In the genomic region with DNA sequence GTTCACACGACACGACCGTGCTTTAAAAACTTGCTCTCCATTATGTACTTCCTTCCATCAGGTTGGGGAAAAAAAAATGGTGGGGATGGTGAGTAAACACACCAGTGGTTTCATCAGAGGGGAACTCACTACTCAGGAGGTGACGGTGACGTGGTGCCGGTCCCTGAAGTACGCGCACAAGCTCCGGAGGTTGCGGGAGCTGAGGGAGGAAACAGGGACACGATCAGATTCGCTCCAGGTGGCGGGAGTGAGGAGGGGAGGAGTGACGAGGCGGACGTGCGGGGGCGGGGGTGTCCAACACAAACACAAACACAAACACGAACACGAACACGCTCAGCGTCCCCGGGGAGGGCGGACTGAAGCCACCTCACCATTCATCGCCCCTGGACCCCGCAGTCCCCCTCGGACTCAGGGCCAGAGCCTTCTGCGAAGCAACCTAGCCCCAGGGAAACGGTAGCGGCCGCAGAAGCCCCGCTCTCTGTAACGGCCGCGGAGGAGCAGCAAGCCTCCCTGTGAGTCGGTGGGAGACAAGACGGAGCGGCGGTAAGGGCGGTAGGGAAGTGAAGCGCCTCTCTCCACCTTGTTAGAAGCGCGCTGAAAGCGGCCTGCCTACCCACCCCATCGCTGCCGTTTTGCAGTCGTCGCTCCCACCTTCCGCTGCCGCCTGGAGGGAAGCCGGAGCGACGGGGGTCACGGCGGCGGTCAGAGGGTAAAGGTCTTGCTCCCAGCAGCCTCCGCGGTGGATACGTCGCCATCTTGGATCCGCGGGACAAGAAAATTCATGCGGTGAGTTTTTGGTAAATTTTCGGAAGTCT, we compare ENCODE assay signal across 1 cellular context.
TF ChIP-seq lines count a peak whose summit lies in the region.

A gene with protein sequence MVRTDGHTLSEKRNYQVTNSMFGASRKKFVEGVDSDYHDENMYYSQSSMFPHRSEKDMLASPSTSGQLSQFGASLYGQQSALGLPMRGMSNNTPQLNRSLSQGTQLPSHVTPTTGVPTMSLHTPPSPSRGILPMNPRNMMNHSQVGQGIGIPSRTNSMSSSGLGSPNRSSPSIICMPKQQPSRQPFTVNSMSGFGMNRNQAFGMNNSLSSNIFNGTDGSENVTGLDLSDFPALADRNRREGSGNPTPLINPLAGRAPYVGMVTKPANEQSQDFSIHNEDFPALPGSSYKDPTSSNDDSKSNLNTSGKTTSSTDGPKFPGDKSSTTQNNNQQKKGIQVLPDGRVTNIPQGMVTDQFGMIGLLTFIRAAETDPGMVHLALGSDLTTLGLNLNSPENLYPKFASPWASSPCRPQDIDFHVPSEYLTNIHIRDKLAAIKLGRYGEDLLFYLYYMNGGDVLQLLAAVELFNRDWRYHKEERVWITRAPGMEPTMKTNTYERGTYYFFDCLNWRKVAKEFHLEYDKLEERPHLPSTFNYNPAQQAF (plus strand): TSS at position 739 of the 815 bp plus-strand sequence. CDS start 34,794 bp downstream, outside the sequence.

TF ChIP-seq in HepG2, 621 proteins besides CTCF, POLR2A, EP300 and RAD21 (continued from another document and continues in another):
- peak; percentile 59; the same call in 1 of the 2 replicates for TF ChIP-seq GTF3A (CRISPR knock-in tag; conservative IDR thresholded peaks at IDR 0.05)
- TF ChIP-seq ASH2L (IDR thresholded peaks at IDR 0.05; ENCODE audit: insufficient read length, low read depth, low read length) = peak; percentile 92
- TF ChIP-seq, protein P1, sequence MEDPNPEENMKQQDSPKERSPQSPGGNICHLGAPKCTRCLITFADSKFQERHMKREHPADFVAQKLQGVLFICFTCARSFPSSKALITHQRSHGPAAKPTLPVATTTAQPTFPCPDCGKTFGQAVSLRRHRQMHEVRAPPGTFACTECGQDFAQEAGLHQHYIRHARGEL (CRISPR knock-in tag; IDR thresholded peaks at IDR 0.05) = no peak
- TF ChIP-seq, protein P2, sequence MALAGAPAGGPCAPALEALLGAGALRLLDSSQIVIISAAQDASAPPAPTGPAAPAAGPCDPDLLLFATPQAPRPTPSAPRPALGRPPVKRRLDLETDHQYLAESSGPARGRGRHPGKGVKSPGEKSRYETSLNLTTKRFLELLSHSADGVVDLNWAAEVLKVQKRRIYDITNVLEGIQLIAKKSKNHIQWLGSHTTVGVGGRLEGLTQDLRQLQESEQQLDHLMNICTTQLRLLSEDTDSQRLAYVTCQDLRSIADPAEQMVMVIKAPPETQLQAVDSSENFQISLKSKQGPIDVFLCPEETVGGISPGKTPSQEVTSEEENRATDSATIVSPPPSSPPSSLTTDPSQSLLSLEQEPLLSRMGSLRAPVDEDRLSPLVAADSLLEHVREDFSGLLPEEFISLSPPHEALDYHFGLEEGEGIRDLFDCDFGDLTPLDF (CRISPR knock-in tag; IDR thresholded peaks at IDR 0.05) = no peak
- TF ChIP-seq, protein P3, sequence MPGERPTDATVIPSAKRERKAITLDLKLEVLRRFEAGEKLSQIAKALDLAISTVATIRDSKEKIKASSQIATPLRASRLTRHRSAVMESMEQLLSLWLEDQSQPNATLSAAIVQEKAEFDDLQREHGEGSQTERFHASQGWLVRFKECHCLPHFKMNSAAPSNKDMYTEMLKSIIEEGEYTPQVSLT (CRISPR knock-in tag; IDR thresholded peaks at IDR 0.05; ENCODE audit: borderline replicate concordance, low read depth) = peak; percentile 76; the same call in 1 of the 2 replicates
- TF ChIP-seq, protein P4, sequence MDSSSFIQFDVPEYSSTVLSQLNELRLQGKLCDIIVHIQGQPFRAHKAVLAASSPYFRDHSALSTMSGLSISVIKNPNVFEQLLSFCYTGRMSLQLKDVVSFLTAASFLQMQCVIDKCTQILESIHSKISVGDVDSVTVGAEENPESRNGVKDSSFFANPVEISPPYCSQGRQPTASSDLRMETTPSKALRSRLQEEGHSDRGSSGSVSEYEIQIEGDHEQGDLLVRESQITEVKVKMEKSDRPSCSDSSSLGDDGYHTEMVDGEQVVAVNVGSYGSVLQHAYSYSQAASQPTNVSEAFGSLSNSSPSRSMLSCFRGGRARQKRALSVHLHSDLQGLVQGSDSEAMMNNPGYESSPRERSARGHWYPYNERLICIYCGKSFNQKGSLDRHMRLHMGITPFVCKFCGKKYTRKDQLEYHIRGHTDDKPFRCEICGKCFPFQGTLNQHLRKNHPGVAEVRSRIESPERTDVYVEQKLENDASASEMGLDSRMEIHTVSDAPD (CRISPR knock-in tag; IDR thresholded peaks at IDR 0.05) = peak; percentile 73; the same call in 1 of the 2 replicates
- TF ChIP-seq ZSCAN22 (CRISPR knock-in tag; IDR thresholded peaks at IDR 0.05) = no peak
- TF ChIP-seq, protein P5, sequence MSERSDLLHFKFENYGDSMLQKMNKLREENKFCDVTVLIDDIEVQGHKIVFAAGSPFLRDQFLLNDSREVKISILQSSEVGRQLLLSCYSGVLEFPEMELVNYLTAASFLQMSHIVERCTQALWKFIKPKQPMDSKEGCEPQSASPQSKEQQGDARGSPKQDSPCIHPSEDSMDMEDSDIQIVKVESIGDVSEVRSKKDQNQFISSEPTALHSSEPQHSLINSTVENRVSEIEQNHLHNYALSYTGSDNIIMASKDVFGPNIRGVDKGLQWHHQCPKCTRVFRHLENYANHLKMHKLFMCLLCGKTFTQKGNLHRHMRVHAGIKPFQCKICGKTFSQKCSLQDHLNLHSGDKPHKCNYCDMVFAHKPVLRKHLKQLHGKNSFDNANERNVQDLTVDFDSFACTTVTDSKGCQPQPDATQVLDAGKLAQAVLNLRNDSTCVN (CRISPR knock-in tag; IDR thresholded peaks at IDR 0.05; ENCODE audit: borderline replicate concordance) = peak; percentile 29; the same call in 1 of the 2 replicates
- TF ChIP-seq ZNF343 (CRISPR knock-in tag; IDR thresholded peaks at IDR 0.05) = peak; percentile 74
- 0 out of 2 replicates have a peak, but pooled peaks have one; percentile 75 for TF ChIP-seq ZNF10 (CRISPR knock-in tag; IDR thresholded peaks at IDR 0.05; ENCODE audit: borderline replicate concordance, low read depth)
- TF ChIP-seq ZNF709 (CRISPR knock-in tag; IDR thresholded peaks at IDR 0.05) = no peak; the same call in none of the 2 replicates
- no peak for TF ChIP-seq PLRG1 (conservative IDR thresholded peaks at IDR 0.05)
- TF ChIP-seq PRPF4 (IDR thresholded peaks at IDR 0.05; ENCODE audit: low read depth, low read length, poor library complexity, severe bottlenecking) = no peak
- TF ChIP-seq, protein P6, sequence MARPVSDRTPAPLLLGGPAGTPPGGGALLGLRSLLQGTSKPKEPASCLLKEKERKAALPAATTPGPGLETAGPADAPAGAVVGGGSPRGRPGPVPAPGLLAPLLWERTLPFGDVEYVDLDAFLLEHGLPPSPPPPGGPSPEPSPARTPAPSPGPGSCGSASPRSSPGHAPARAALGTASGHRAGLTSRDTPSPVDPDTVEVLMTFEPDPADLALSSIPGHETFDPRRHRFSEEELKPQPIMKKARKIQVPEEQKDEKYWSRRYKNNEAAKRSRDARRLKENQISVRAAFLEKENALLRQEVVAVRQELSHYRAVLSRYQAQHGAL (CRISPR knock-in tag; IDR thresholded peaks at IDR 0.05; ENCODE audit: not compliant biosample characterization) = no peak
- TF ChIP-seq ZNF20 (CRISPR knock-in tag; IDR thresholded peaks at IDR 0.05) = no peak
- TF ChIP-seq NFYC (CRISPR knock-in tag; IDR thresholded peaks at IDR 0.05) = no peak
- TF ChIP-seq NFKBIZ (CRISPR knock-in tag; IDR thresholded peaks at IDR 0.05) = peak; percentile 78; the same call in 1 of the 2 replicates
- no peak for TF ChIP-seq ZNF549 (CRISPR knock-in tag; IDR thresholded peaks at IDR 0.05)
- no peak for TF ChIP-seq PHB2 (IDR thresholded peaks at IDR 0.05; ENCODE audit: partially characterized antibody)
- TF ChIP-seq FOXM1 (CRISPR knock-in tag; IDR thresholded peaks at IDR 0.05) = no peak
- TF ChIP-seq, protein P7, sequence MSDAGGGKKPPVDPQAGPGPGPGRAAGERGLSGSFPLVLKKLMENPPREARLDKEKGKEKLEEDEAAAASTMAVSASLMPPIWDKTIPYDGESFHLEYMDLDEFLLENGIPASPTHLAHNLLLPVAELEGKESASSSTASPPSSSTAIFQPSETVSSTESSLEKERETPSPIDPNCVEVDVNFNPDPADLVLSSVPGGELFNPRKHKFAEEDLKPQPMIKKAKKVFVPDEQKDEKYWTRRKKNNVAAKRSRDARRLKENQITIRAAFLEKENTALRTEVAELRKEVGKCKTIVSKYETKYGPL (CRISPR knock-in tag; IDR thresholded peaks at IDR 0.05) = no peak
- TF ChIP-seq REPIN1 (CRISPR knock-in tag; IDR thresholded peaks at IDR 0.05; ENCODE audit: borderline replicate concordance, low read depth) = peak; percentile 77
- TF ChIP-seq ATAD3A (CRISPR knock-in tag; IDR thresholded peaks at IDR 0.05) = no peak
- no peak for TF ChIP-seq ZSCAN30 (CRISPR knock-in tag; IDR thresholded peaks at IDR 0.05)
- no peak for TF ChIP-seq WIZ (CRISPR knock-in tag; IDR thresholded peaks at IDR 0.05)
- TF ChIP-seq RFX5 (IDR thresholded peaks at IDR 0.05; ENCODE audit: low read depth, low read length) = peak; percentile 33; the same call in 1 of the 2 replicates
- no peak for TF ChIP-seq SETDB1 (CRISPR knock-in tag; IDR thresholded peaks at IDR 0.05; ENCODE audit: borderline replicate concordance)
- TF ChIP-seq MEF2D (CRISPR knock-in tag; IDR thresholded peaks at IDR 0.05) = no peak; the same call in 1 of the 2 replicates
- TF ChIP-seq, protein P8, sequence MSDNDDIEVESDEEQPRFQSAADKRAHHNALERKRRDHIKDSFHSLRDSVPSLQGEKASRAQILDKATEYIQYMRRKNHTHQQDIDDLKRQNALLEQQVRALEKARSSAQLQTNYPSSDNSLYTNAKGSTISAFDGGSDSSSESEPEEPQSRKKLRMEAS (IDR thresholded peaks at IDR 0.05) = peak; percentile 69
- TF ChIP-seq ZNF160 (CRISPR knock-in tag; IDR thresholded peaks at IDR 0.05) = peak; percentile 25
- TF ChIP-seq RNF2 (conservative IDR thresholded peaks at IDR 0.05; ENCODE audit: low read depth) = 0 out of 2 replicates have a peak, but pooled peaks have one; percentile 31
- TF ChIP-seq ZNF768 (CRISPR knock-in tag; IDR thresholded peaks at IDR 0.05) = no peak; the same call in 1 of the 2 replicates
- TF ChIP-seq, protein P9, sequence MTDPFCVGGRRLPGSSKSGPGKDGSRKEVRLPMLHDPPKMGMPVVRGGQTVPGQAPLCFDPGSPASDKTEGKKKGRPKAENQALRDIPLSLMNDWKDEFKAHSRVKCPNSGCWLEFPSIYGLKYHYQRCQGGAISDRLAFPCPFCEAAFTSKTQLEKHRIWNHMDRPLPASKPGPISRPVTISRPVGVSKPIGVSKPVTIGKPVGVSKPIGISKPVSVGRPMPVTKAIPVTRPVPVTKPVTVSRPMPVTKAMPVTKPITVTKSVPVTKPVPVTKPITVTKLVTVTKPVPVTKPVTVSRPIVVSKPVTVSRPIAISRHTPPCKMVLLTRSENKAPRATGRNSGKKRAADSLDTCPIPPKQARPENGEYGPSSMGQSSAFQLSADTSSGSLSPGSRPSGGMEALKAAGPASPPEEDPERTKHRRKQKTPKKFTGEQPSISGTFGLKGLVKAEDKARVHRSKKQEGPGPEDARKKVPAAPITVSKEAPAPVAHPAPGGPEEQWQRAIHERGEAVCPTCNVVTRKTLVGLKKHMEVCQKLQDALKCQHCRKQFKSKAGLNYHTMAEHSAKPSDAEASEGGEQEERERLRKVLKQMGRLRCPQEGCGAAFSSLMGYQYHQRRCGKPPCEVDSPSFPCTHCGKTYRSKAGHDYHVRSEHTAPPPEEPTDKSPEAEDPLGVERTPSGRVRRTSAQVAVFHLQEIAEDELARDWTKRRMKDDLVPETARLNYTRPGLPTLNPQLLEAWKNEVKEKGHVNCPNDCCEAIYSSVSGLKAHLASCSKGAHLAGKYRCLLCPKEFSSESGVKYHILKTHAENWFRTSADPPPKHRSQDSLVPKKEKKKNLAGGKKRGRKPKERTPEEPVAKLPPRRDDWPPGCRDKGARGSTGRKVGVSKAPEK (CRISPR knock-in tag; IDR thresholded peaks at IDR 0.05; ENCODE audit: borderline replicate concordance) = no peak
- no peak for TF ChIP-seq ZNF543 (CRISPR knock-in tag; IDR thresholded peaks at IDR 0.05)
- no peak for TF ChIP-seq ZNF17 (CRISPR knock-in tag; IDR thresholded peaks at IDR 0.05)
- TF ChIP-seq ERF (CRISPR knock-in tag; IDR thresholded peaks at IDR 0.05) = peak; percentile 50
- peak; percentile 96 to 97 for TF ChIP-seq NR2F1 (CRISPR knock-in tag; IDR thresholded peaks at IDR 0.05)
- TF ChIP-seq, protein P10, sequence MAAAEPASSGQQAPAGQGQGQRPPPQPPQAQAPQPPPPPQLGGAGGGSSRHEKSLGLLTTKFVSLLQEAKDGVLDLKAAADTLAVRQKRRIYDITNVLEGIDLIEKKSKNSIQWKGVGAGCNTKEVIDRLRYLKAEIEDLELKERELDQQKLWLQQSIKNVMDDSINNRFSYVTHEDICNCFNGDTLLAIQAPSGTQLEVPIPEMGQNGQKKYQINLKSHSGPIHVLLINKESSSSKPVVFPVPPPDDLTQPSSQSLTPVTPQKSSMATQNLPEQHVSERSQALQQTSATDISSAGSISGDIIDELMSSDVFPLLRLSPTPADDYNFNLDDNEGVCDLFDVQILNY (CRISPR knock-in tag; conservative IDR thresholded peaks at IDR 0.05) = 0 out of 2 replicates have a peak, but pooled peaks have one; percentile 46
- TF ChIP-seq, protein P11, sequence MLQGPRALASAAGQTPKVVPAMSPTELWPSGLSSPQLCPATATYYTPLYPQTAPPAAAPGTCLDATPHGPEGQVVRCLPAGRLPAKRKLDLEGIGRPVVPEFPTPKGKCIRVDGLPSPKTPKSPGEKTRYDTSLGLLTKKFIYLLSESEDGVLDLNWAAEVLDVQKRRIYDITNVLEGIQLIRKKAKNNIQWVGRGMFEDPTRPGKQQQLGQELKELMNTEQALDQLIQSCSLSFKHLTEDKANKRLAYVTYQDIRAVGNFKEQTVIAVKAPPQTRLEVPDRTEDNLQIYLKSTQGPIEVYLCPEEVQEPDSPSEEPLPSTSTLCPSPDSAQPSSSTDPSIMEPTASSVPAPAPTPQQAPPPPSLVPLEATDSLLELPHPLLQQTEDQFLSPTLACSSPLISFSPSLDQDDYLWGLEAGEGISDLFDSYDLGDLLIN (CRISPR knock-in tag; IDR thresholded peaks at IDR 0.05; ENCODE audit: borderline replicate concordance) = no peak
- peak; percentile 93 for TF ChIP-seq YEATS4 (CRISPR knock-in tag; IDR thresholded peaks at IDR 0.05; ENCODE audit: borderline replicate concordance)
- no peak for TF ChIP-seq ZNF496 (CRISPR knock-in tag; IDR thresholded peaks at IDR 0.05; ENCODE audit: insufficient replicate concordance)
